8 cellular contexts compared by ENCODE assay signal in genomic region chr19:33293255-33294057, GRCh38. TPM values are rescaled to one million over a fixed set of nuclear protein-coding genes. Genes with fewer than 3 reads are reported as not detected.
DNase-seq lines count a peak whose midpoint lies in the region; ATAC-seq and TF ChIP-seq lines count a peak whose summit lies in the region.

No MANE protein-coding gene starts in this region.

- POLR2A ChIA-PET in IMR-90 (lab: Charles Lee; ENCODE audit: unreplicated experiment): no interaction called here

- H3K18ac ChIP-seq in IMR-90 (ENCODE audit: low read depth, low read length): no peak overlapping the region

- CTCF ChIA-PET in IMR-90 (lab: Yijun Ruan, JAX): no interaction called here

- no peak overlapping the region for H4K5ac ChIP-seq in IMR-90 (ENCODE audit: low read depth, low read length)

- H3K9me3 ChIP-seq in IMR-90 (ENCODE audit: control insufficient read depth, insufficient read depth, low read length): peaks cover 2% of the 10 kb centered on the region; the same call in 1 of the 2 replicates
- peaks cover 11% of the 10 kb centered on the region for H3K9me3 ChIP-seq in adipocyte (ENCODE audit: control insufficient read depth, low read length)
- H3K9me3 ChIP-seq in lower lobe of right lung: peaks cover 2% of the 10 kb centered on the region

- H3K14ac ChIP-seq in IMR-90 (replicated peaks; ENCODE audit: low read depth, low read length): no peak overlapping the region

- no peak overlapping the region for H2BK120ac ChIP-seq in IMR-90 (ENCODE audit: low read depth, low read length)

- H2AFZ ChIP-seq in IMR-90 (replicated peaks; ENCODE audit: low read length, poor library complexity): no peak overlapping the region

- no peak overlapping the region for H3K27ac ChIP-seq in IMR-90 (ENCODE audit: insufficient read depth, low read length)
- peak overlapping the region; percentile 84 for H3K27ac ChIP-seq in lower lobe of right lung

- no peak overlapping the region for H2AK9ac ChIP-seq in IMR-90 (replicated peaks; ENCODE audit: low read depth, low read length, poor library complexity)

- H2BK5ac ChIP-seq in IMR-90 (ENCODE audit: low read depth, low read length, poor library complexity, severe bottlenecking): no peak overlapping the region

- H3K23ac ChIP-seq in IMR-90 (ENCODE audit: low read depth, low read length): no peak overlapping the region

- 15% methylated on average over 10 of the region's 22 CpGs; no CpG with 5 or more reads in 1 of the 2 experiments for WGBS in IMR-90 (ENCODE audit: extremely low coverage in 2 of 2, insufficient read length in 1 of 2), 2 experiments

- peaks cover 5% of the 10 kb centered on the region for H3K4me1 Mint-ChIP-seq in activated T-cell treated with anti-CD3 and anti-CD28 coated beads, Interleukin-2, amount 50 U/mL, for 72 hours (ENCODE audit: low read depth)

- peaks cover 31% of the 10 kb centered on the region for H3K27me3 Mint-ChIP-seq in activated T-cell treated with anti-CD3 and anti-CD28 coated beads, Interleukin-2, amount 50 U/mL, for 72 hours (ENCODE audit: low read depth)

- no peak overlapping the region for H2BK20ac ChIP-seq in IMR-90 (ENCODE audit: low read depth, low read length)

- no peak for TF ChIP-seq RAD21 in IMR-90 (IDR thresholded peaks at IDR 0.05; ENCODE audit: low read length)

- peak overlapping the region; percentile 16; the same call in 1 of the 2 replicates for H3K4me2 ChIP-seq in IMR-90 (ENCODE audit: low read depth, low read length)

- no peak overlapping the region for H2AK5ac ChIP-seq in IMR-90 (ENCODE audit: low read depth, low read length)

- no peak overlapping the region; the same call in 1 of the 2 replicates for H3K9ac ChIP-seq in IMR-90 (ENCODE audit: low read depth, low read length)
- H3K9ac ChIP-seq in adipocyte (ENCODE audit: low read length): peak overlapping the region; percentile 86

- no peaks in the 10 kb centered on the region for H3K79me1 ChIP-seq in IMR-90 (ENCODE audit: low read depth in 1 of 2, low read length in 2 of 2)

- no peak overlapping the region for H3K56ac ChIP-seq in IMR-90 (ENCODE audit: extremely low read depth, insufficient read depth, low read length)

- intact Hi-C loops in IMR-90 (cut with micrococcal nuclease): no loop called here
- intact Hi-C loops in lower lobe of right lung (cut with DNase I): no loop called here

- H4K20me1 ChIP-seq in IMR-90 (ENCODE audit: insufficient read depth, low read length): no peaks in the 10 kb centered on the region

- peaks cover 0 to 6% of the 10 kb centered on the region in 2 donors for H3K36me3 Mint-ChIP-seq in activated T-cell treated with anti-CD3 and anti-CD28 coated beads, Interleukin-2, amount 50 U/mL, for 72 hours (ENCODE audit: insufficient read depth in 2 of 2)

- TF ChIP-seq CTCF in IMR-90 (conservative IDR thresholded peaks at IDR 0.05; ENCODE audit: low read depth, low read length) (no peak), lower lobe of right lung (IDR thresholded peaks at IDR 0.05) (no peak), GM13976 (IDR thresholded peaks at IDR 0.05; ENCODE audit: borderline replicate concordance, control extremely low read depth, extremely low read depth, insufficient read depth, missing control alignments) (no peak), GM10266 (IDR thresholded peaks at IDR 0.05; ENCODE audit: control insufficient read depth, insufficient read depth, low read depth, missing control alignments) (no peak)

- BruUV-seq in IMR-90 (replicated peaks; lab: Mats Ljungman, UMichigan): no TSS peak

- dilution Hi-C loops in IMR-90 (cut with HindIII; ENCODE audit: low sequenced_read_pairs, unreplicated experiment): no loop called here

- peaks cover 5 to 7% of the 10 kb centered on the region in 2 donors for H3K9me3 Mint-ChIP-seq in activated T-cell treated with anti-CD3 and anti-CD28 coated beads, Interleukin-2, amount 50 U/mL, for 72 hours

- no peak overlapping the region for H3K4ac ChIP-seq in IMR-90 (ENCODE audit: low read depth, low read length)

- H3K36me3 ChIP-seq in IMR-90 (ENCODE audit: control insufficient read depth, insufficient read depth, low read length) (no peaks in the 10 kb centered on the region), adipocyte (ENCODE audit: control insufficient read depth, insufficient read depth, low read length, severe bottlenecking) (no peaks in the 10 kb centered on the region), lower lobe of right lung (no peaks in the 10 kb centered on the region)

- H2BK15ac ChIP-seq in IMR-90 (ENCODE audit: low read depth, low read length): no peak overlapping the region

- H3K4me1 ChIP-seq in IMR-90 (ENCODE audit: control insufficient read depth, insufficient read depth, low read length): peaks cover 3% of the 10 kb centered on the region; the same call in 1 of the 2 replicates
- H3K4me1 ChIP-seq in adipocyte (ENCODE audit: control insufficient read depth, insufficient read depth, low read length): peaks cover 49% of the 10 kb centered on the region
- H3K4me1 ChIP-seq in lower lobe of right lung: peaks cover 57% of the 10 kb centered on the region

- DNase-seq in AG08396 (ENCODE audit: low spot score) (peak; percentile 82), IMR-90 (peak; percentile 71), adipocyte (ENCODE audit: low read depth) (peak; percentile 57), lower lobe of right lung (peak; percentile 71), GM13976 (ENCODE audit: low spot score) (no peak), GM10266 (ENCODE audit: extremely low spot score) (no peak)
- DNase-seq in activated T-cell treated with anti-CD3 and anti-CD28 coated beads, Interleukin-2, amount 50 U/mL, for 72 hours: no peak

- TF ChIP-seq POLR2A in IMR-90 (IDR thresholded peaks at IDR 0.05; ENCODE audit: low read depth, low read length): no peak

- no peaks in the 10 kb centered on the region for H3K9me1 ChIP-seq in IMR-90 (ENCODE audit: insufficient read depth, low read length)

- no peak overlapping the region for H4K91ac ChIP-seq in IMR-90 (ENCODE audit: insufficient read depth, low read depth, low read length)

- ATAC-seq in IMR-90 (ENCODE audit: low read depth) (peak; percentile 85), lower lobe of right lung (peak; percentile 68 to 78), GM18873 (IDR thresholded peaks at IDR 0.05; ENCODE audit: low FRiP score, unreplicated experiment) (no peak)
- no peak for ATAC-seq in activated T-cell treated with anti-CD3 and anti-CD28 coated beads, Interleukin-2, amount 50 U/mL, for 72 hours (replicated peaks in 1 of 2)

- in situ Hi-C loops in IMR-90 (cut with MboI; ENCODE audit: low sequenced_read_pairs): no loop called here
- in situ Hi-C loops in GM13976 (cut with MboI; ENCODE audit: low sequenced_read_pairs, unreplicated experiment): no loop called here

- H4K8ac ChIP-seq in IMR-90 (ENCODE audit: low read depth in 2 of 2, low read length in 2 of 2): no peak overlapping the region

- no peak overlapping the region for H3K27ac Mint-ChIP-seq in activated T-cell treated with anti-CD3 and anti-CD28 coated beads, Interleukin-2, amount 50 U/mL, for 72 hours

- H3K4me3 ChIP-seq in IMR-90 (ENCODE audit: insufficient read depth, low read depth, low read length) (no peak overlapping the region), adipocyte (ENCODE audit: low read length) (peak overlapping the region; percentile 70), lower lobe of right lung (peak overlapping the region; percentile 15)

- no peak overlapping the region for H3K4me3 Mint-ChIP-seq in activated T-cell treated with anti-CD3 and anti-CD28 coated beads, Interleukin-2, amount 50 U/mL, for 72 hours

- H3K27me3 ChIP-seq in IMR-90 (ENCODE audit: control insufficient read depth, insufficient read depth, low read length): peaks cover 35% of the 10 kb centered on the region
- H3K27me3 ChIP-seq in adipocyte (replicated peaks; ENCODE audit: control insufficient read depth, insufficient read depth, low read length): no peaks in the 10 kb centered on the region
- peaks cover 3% of the 10 kb centered on the region for H3K27me3 ChIP-seq in lower lobe of right lung (ENCODE audit: low read depth)

TF ChIP-seq in IMR-90, 13 proteins besides CTCF, POLR2A, EP300 and RAD21 (continues in another document):
- TF ChIP-seq USF2 (IDR thresholded peaks at IDR 0.05; ENCODE audit: low read depth, low read length) (no peak), MXI1 (IDR thresholded peaks at IDR 0.05; ENCODE audit: borderline replicate concordance, low read depth, low read length) (0 out of 2 replicates have a peak, but pooled peaks have one; percentile 23), RFX5 (IDR thresholded peaks at IDR 0.05; ENCODE audit: low read depth, low read length) (no peak), MAFK (IDR thresholded peaks at IDR 0.05; ENCODE audit: low read depth, low read length) (no peak), BHLHE40 (IDR thresholded peaks at IDR 0.05; ENCODE audit: low read depth, low read length) (no peak), SMC3 (IDR thresholded peaks at IDR 0.05; ENCODE audit: low read depth, low read length) (no peak), FOS (IDR thresholded peaks at IDR 0.05; ENCODE audit: low read depth, low read length) (0 out of 2 replicates have a peak, but pooled peaks have one; percentile 4), RCOR1 (IDR thresholded peaks at IDR 0.05; ENCODE audit: insufficient replicate concordance, low read length) (no peak), CHD1 (IDR thresholded peaks at IDR 0.05; ENCODE audit: low read depth, low read length) (no peak), ELK1 (IDR thresholded peaks at IDR 0.05; ENCODE audit: borderline replicate concordance, low read depth, low read length) (no peak)

RNA-seq across cellular contexts. Expression of gene CEBPA, which starts 8.9 kb away (rescaled TPM):
- total RNA-seq in IMR-90 (2012; rRNA removed) (under 0.01 TPM in 1 of 2 replicates, not detected in the other), lower lobe of right lung (75.1 TPM)
- polyA plus RNA-seq in IMR-90 (2012; rRNA removed): 0.04 and 0.09 TPM in 2 replicates
- polyA plus RNA-seq in IMR-90 (2012; cell fraction: cytosol; rRNA removed): 0.08 and 0.16 TPM in 2 replicates
- polyA plus RNA-seq in IMR-90 (2012; cell fraction: nucleus; rRNA removed; ENCODE audit: low replicate concordance): 0.10 and 0.15 TPM in 2 replicates
- 1 to 10 TPM in 1 of 2 donors, under 1 TPM in 1; 0.82 to 1.0 TPM for total RNA-seq in activated T-cell treated with anti-CD3 and anti-CD28 coated beads, Interleukin-2, amount 50 U/mL, for 72 hours

Comparison
In these comparisons a context has a peak if more than half of its experiments do, and no peak if none do; other contexts are left out.
1. DNase-seq: peak in AG08396 (single experiment), IMR-90 (single experiment), adipocyte (single experiment) and lower lobe of right lung (single experiment); none in activated T-cell treated with anti-CD3 and anti-CD28 coated beads, Interleukin-2, amount 50 U/mL, for 72 hours (0 of 2), GM13976 (single experiment) and GM10266 (single experiment).
2. ATAC-seq: peak in IMR-90 (single experiment) and lower lobe of right lung (2 of 2); none in activated T-cell treated with anti-CD3 and anti-CD28 coated beads, Interleukin-2, amount 50 U/mL, for 72 hours (0 of 2) and GM18873 (single experiment).
3. RNA of gene CEBPA, which starts 8.9 kb away (total RNA-seq): 75.1 TPM in lower lobe of right lung (single experiment); 0.82 to 1.0 TPM in activated T-cell treated with anti-CD3 and anti-CD28 coated beads, Interleukin-2, amount 50 U/mL, for 72 hours and under 0.01 TPM in IMR-90; every median in the first group is over 10 times any median in the second.